ENCODE assay signal across 9 cellular contexts in the genomic region with DNA sequence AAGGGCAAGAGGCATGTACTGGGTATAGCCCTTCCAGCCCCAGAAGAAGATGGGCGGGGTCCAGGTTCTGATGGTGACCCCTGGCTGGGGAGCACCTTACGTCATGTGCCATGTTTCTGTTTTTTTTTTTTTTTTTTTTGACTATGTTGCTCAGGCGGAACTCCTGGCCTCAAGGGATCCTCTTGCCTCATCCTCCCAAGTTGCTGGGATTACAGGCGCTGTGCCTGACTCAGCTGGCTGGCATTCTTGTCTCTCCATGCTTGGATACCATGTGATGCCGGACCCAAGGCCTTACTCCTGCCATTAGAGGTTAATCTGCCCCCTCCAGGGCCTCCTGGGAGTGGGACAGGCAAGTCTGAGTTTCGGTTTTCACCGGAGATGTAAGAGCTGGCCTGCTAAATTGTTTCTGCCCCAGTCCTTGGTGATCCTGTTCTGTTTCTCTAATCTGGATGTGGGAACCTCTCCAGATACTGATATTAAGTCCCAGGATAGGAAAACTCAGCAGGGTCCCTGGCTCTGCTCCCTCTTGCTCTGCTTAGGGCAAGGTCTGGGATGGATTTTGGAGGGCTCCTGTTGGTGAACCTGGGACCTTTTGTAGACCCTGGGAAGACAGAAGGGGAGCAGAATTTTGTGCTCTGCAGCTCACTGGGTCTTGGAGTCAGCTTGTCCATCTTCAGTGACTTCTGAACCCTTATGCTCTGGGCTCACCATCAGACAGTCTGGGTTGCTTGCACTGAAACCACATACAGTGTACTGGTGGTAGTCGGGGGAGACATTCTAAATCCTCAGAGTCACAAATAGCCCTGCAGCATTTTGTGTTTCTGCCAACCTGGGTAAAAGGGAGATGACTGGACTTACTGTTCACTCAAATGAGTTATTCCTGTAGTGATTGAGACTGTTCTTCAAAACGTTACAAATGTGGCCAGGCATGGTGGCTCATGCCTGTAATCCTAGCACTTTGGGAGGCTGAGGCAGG. TPM values are rescaled to one million over a fixed set of nuclear protein-coding genes. Genes with fewer than 3 reads are reported as not detected.
DNase-seq lines count a peak whose midpoint lies in the region; ATAC-seq, FAIRE-seq and TF ChIP-seq lines count a peak whose summit lies in the region.
"Had no signal": no experiment of that assay in that cellular context is flagged by ENCODE, and none has a peak within 500 bp of the region (broad histone marks: within the 10 kb centered on the region; RNA-seq: fewer than 3 reads in every experiment).

No MANE protein-coding gene starts in this region.

- H3K18ac ChIP-seq in H1 (ENCODE audit: extremely low read depth, low read length) = no peak overlapping the region

- no peak overlapping the region for H3K4ac ChIP-seq in H1 (replicated peaks; ENCODE audit: insufficient read length, low read depth, low read length)

- no peak overlapping the region for H2BK15ac ChIP-seq in H1 (ENCODE audit: low read length)

- no peak overlapping the region for H4K5ac ChIP-seq in H1 (ENCODE audit: insufficient read length, low read depth, low read length)

- H3K4me2 ChIP-seq in H1 (ENCODE audit: insufficient read depth in 1 of 2, low read depth in 2 of 2, low read length in 2 of 2) = no peak overlapping the region

- intact Hi-C loops in A673 (cut with micrococcal nuclease; ENCODE audit: unreplicated experiment) = no loop called here
- intact Hi-C loops in mucosa of descending colon (cut with DNase I, micrococcal nuclease) = no loop called here
- intact Hi-C loops in colonic mucosa (cut with DNase I) = no loop called here

- TF ChIP-seq EP300 in H1 (IDR thresholded peaks at IDR 0.05; ENCODE audit: borderline replicate concordance in 1 of 2, low read depth in 2 of 2, low read length in 2 of 2) = no peak

- TF ChIP-seq CTCF in A673 (conservative IDR thresholded peaks at IDR 0.05; ENCODE audit: low read depth, low read length) (no peak), H1 (IDR thresholded peaks at IDR 0.05; ENCODE audit: control extremely low read depth in 1 of 3, insufficient read depth in 1 of 3, low read depth in 1 of 3, low read length in 3 of 3) (no peak), mucosa of descending colon (IDR thresholded peaks at IDR 0.05) (no peak), colonic mucosa (IDR thresholded peaks at IDR 0.05) (no peak), GM13977 (IDR thresholded peaks at IDR 0.05; ENCODE audit: extremely low read depth, insufficient read depth, missing control alignments) (no peak)

- no peak overlapping the region for H2AK5ac ChIP-seq in H1 (ENCODE audit: low read depth, low read length)

- H3K4me1 ChIP-seq in A673 (ENCODE audit: insufficient read depth, low read length, poor library complexity, severe bottlenecking) = peaks cover 12% of the 10 kb centered on the region
- peaks cover 2 to 17% (median 9%) of the 10 kb centered on the region in 4 experiments for H3K4me1 ChIP-seq in H1 (replicated peaks in 1 of 4; ENCODE audit: control insufficient read depth in 3 of 4, insufficient read depth in 4 of 4, low read length in 3 of 4)
- no peaks in the 10 kb centered on the region for H3K4me1 ChIP-seq in mucosa of descending colon (ENCODE audit: low read depth)
- H3K4me1 ChIP-seq in colonic mucosa = no peaks in the 10 kb centered on the region

- no peak overlapping the region for H2BK12ac ChIP-seq in H1 (ENCODE audit: low read depth, low read length)

- no peaks in the 10 kb centered on the region for H3K27me3 ChIP-seq in A673 (replicated peaks; ENCODE audit: insufficient read depth, low read depth, low read length, poor library complexity)
- H3K27me3 ChIP-seq in MG63 = no peaks in the 10 kb centered on the region
- no peaks in the 10 kb centered on the region for H3K27me3 ChIP-seq in H1 (replicated peaks in 1 of 4; ENCODE audit: control insufficient read depth in 3 of 4, extremely low read depth in 1 of 4, insufficient read depth in 3 of 4, low read length in 3 of 4)
- no peaks in the 10 kb centered on the region for H3K27me3 ChIP-seq in colonic mucosa

- BruUV-seq in A673 (replicated peaks; lab: Mats Ljungman, UMichigan) = no TSS peak

- H2AFZ ChIP-seq in H1 (ENCODE audit: low read length) = no peak overlapping the region

- no peak overlapping the region for H3K14ac ChIP-seq in H1 (ENCODE audit: insufficient read length)

- H3K79me1 ChIP-seq in H1 (ENCODE audit: low read depth, low read length) = peaks cover 26% of the 10 kb centered on the region

- no peak overlapping the region for H3K56ac ChIP-seq in H1 (replicated peaks; ENCODE audit: insufficient read length, low read depth, low read length)

- H3K23me2 ChIP-seq in H1 (ENCODE audit: low read depth, low read length) = no peaks in the 10 kb centered on the region

- no peak overlapping the region for H2BK5ac ChIP-seq in H1 (ENCODE audit: low read depth, low read length)

- CTCF ChIA-PET in A673 (lab: Charles Lee) (interaction anchor here (0.6 kb wide), 1 partner anchor 126 kb away, joined by 3 read pairs; no protein-coding TSS in a partner anchor), H1 (lab: Charles Lee; ENCODE audit: partially characterized antibody) (interaction anchor here (0.6 to 2.1 kb wide), 6 partner anchors 8 to 135 kb away, joined by 3 to 8 read pairs (median 4); no protein-coding TSS in a partner anchor)

- H4K91ac ChIP-seq in H1 (replicated peaks; ENCODE audit: insufficient read length, low read length) = no peak overlapping the region

- peak overlapping the region; percentile 62; the same call in 1 of the 2 replicates for H4K8ac ChIP-seq in H1 (ENCODE audit: extremely low read depth, insufficient read depth, low read length)

- FAIRE-seq in H1 (lab: Jason Lieb, UNC) = no peak

- peak in 1 of 2 experiments; percentile 11; a peak in 1 of 4 replicates for TF ChIP-seq RAD21 in H1 (IDR thresholded peaks at IDR 0.05 in 1 of 2, conservative IDR thresholded peaks at IDR 0.05 in 1 of 2; ENCODE audit: low read depth in 2 of 2, low read length in 2 of 2)

- H3K27ac ChIP-seq in A673 (ENCODE audit: low read depth, low read length, poor library complexity, severe bottlenecking) = peak overlapping the region; percentile 64
- H3K27ac ChIP-seq in H1 (ENCODE audit: low read depth, low read length) = no peak overlapping the region
- H3K27ac ChIP-seq in colonic mucosa = no peak overlapping the region

- H4K20me1 ChIP-seq in H1 (replicated peaks in 1 of 2; ENCODE audit: control insufficient read depth in 1 of 2, insufficient read depth in 2 of 2, low read length in 2 of 2) = peaks cover 3 to 10% of the 10 kb centered on the region in 2 experiments

- no peaks in the 10 kb centered on the region for H3K36me3 ChIP-seq in A673 (ENCODE audit: insufficient read depth, low read length, poor library complexity, severe bottlenecking)
- H3K36me3 ChIP-seq in MG63 = no peaks in the 10 kb centered on the region
- H3K36me3 ChIP-seq in H1 (ENCODE audit: control insufficient read depth in 2 of 4, insufficient read depth in 4 of 4, low read length in 3 of 4) = no peaks in the 10 kb centered on the region
- H3K36me3 ChIP-seq in mucosa of descending colon (ENCODE audit: low read depth) = no peaks in the 10 kb centered on the region
- no peaks in the 10 kb centered on the region for H3K36me3 ChIP-seq in colonic mucosa

- WGBS in H1 (ENCODE audit: extremely low coverage in 1 of 2, insufficient coverage in 1 of 2, insufficient read length in 1 of 2, insufficient replicate concordance in 2 of 2, low coverage in 1 of 2, low lambda C conversion rate in 2 of 2, missing lambda C conversion rate in 1 of 2), 2 experiments = 88% methylated on average over 9 of the region's 9 CpGs; no CpG with 5 or more reads in 1 of the 2 experiments

- H3K9ac ChIP-seq in H1 (replicated peaks in 1 of 4; ENCODE audit: extremely low read depth in 1 of 4, low read depth in 3 of 4, low read length in 3 of 4) (no peak overlapping the region), colonic mucosa (ENCODE audit: low read depth in 2 of 2, low read length in 2 of 2) (peak overlapping the region in 1 of 2 donors; percentile 1)

- ATAC-seq in mucosa of descending colon (peak; percentile 37), HG02798 (IDR thresholded peaks at IDR 0.05; ENCODE audit: poor library complexity, unreplicated experiment) (no peak)

- no peak overlapping the region for H2BK120ac ChIP-seq in H1 (replicated peaks; ENCODE audit: low read depth, low read length)

- H3K9me3 ChIP-seq in A673 (ENCODE audit: low read depth, low read length, poor library complexity, severe bottlenecking) (no peaks in the 10 kb centered on the region), MG63 (no peaks in the 10 kb centered on the region), H1 (ENCODE audit: insufficient read depth in 2 of 2, low read depth in 1 of 2, low read length in 1 of 2) (no peaks in the 10 kb centered on the region), mucosa of descending colon (no peaks in the 10 kb centered on the region), colonic mucosa (no peaks in the 10 kb centered on the region)

- no peak overlapping the region for H3K4me3 ChIP-seq in A673 (ENCODE audit: low read depth, low read length, poor library complexity, severe bottlenecking)
- no peak overlapping the region for H3K4me3 ChIP-seq in MG63
- H3K4me3 ChIP-seq in H1 (ENCODE audit: extremely low read depth in 1 of 4, insufficient read depth in 2 of 4, low read depth in 3 of 4, low read length in 4 of 4) = no peak overlapping the region
- no peak overlapping the region for H3K4me3 ChIP-seq in mucosa of descending colon
- no peak overlapping the region for H3K4me3 ChIP-seq in colonic mucosa

- DNase-seq in A673 (ENCODE audit: low spot score) (peak; percentile 83), MG63 (peak; percentile 93), H1 (ENCODE audit: low read depth in 1 of 2, low spot score in 2 of 2) (no peak), mucosa of descending colon (peak in 2 of 3 donors; percentile 35 to 73), colonic mucosa (no peak), SIG-M5 (lab: John Stamatoyannopoulos, UW) (no peak), GM13977 (ENCODE audit: low spot score) (no peak)
- DNase-seq: erythroblast had no signal

- H3K23ac ChIP-seq in H1 (ENCODE audit: insufficient read length) = no peak overlapping the region

- no peak overlapping the region for H2BK20ac ChIP-seq in H1 (ENCODE audit: low read length)

- in situ Hi-C loops in GM13977 (cut with MboI; ENCODE audit: low pct_unique_long_range_greater_than_20kb, low sequenced_read_pairs, unreplicated experiment) = no loop called here

- POLR2A ChIA-PET in A673 (lab: Charles Lee; ENCODE audit: low non-redundant PET) (no interaction called here), H1 (lab: Charles Lee; ENCODE audit: partially characterized antibody) (interaction anchor here (3.2 kb wide), 1 partner anchor 44 kb away, joined by 11 read pairs; a partner anchor contains a TSS)

- TF ChIP-seq POLR2A in H1 (IDR thresholded peaks at IDR 0.05; ENCODE audit: control extremely low read depth in 1 of 2, low read depth in 2 of 2, low read length in 2 of 2) = no peak

- H3K79me2 ChIP-seq in H1 (ENCODE audit: control insufficient read depth in 1 of 2, insufficient read depth in 2 of 2, low read length in 2 of 2) = peaks cover 0 to 82% of the 10 kb centered on the region in 2 experiments; a peak in 3 of 4 replicates

RNA-seq across cellular contexts. Expression of a gene that starts 45.1 kb away (rescaled TPM):
- total RNA-seq in A673 (2021) (84.5 and 95.8 TPM in 2 replicates), mucosa of descending colon (10 to 100 TPM in 1 of 3 donors, 1 to 10 TPM in 2; 8.3 to 12.9 (median 9.4) TPM), colonic mucosa (10 to 100 TPM; 15.1 to 15.9 TPM)
- total RNA-seq in MG63 (2014; rRNA removed; shearing (Covaris generic); ENCODE audit: low replicate concordance) = 45.0 and 57.3 TPM in 2 replicates
- 130 and 138 TPM in 2 replicates for total RNA-seq in H1 (2021; fragmentation: NEBNext Ultra II Directional; extraction: Animal tissue kit (Norgen Biotek cat#: 25700))
- 110 and 133 TPM in 2 replicates for polyA plus RNA-seq in H1 (2011; rRNA removed)
- 105 TPM for polyA plus RNA-seq in H1 (2011; cell fraction: cytosol; rRNA removed)
- 256 TPM for polyA plus RNA-seq in H1 (2011; cell fraction: nucleus; rRNA removed)
- polyA plus RNA-seq in H1 (2012, experiment 1 of 2) = 146 to 167 TPM (median 153 TPM) in 4 replicates
- polyA plus RNA-seq in H1 (2012, experiment 2 of 2) = 166 TPM
- polyA plus RNA-seq in H1 (2013, experiment 1 of 2) = 111 TPM
- 96.7 TPM for polyA plus RNA-seq in H1 (2013, experiment 2 of 2)
- 151 and 164 TPM in 2 replicates for polyA minus RNA-seq in H1 (2011; rRNA and poly(A)+ RNA removed)
- 99.5 TPM for polyA minus RNA-seq in H1 (2011; cell fraction: cytosol; rRNA and poly(A)+ RNA removed)
- 99.6 TPM for polyA minus RNA-seq in H1 (2011; cell fraction: nucleus; rRNA and poly(A)+ RNA removed)

RNA-seq across cellular contexts. Expression of a gene that starts 49.8 kb away (rescaled TPM):
- total RNA-seq in A673 (2021) (28.7 and 33.2 TPM in 2 replicates), mucosa of descending colon (10 to 100 TPM; 19.5 to 87.1 (median 26.3) TPM), colonic mucosa (10 to 100 TPM; 24.8 to 37.6 TPM)
- total RNA-seq in MG63 (2014; rRNA removed; shearing (Covaris generic); ENCODE audit: low replicate concordance) = 20.9 and 22.8 TPM in 2 replicates
- total RNA-seq in H1 (2021; fragmentation: NEBNext Ultra II Directional; extraction: Animal tissue kit (Norgen Biotek cat#: 25700)) = 49.0 and 52.7 TPM in 2 replicates
- polyA plus RNA-seq in H1 (2011; rRNA removed) = 69.5 and 88.6 TPM in 2 replicates
- 68.1 TPM for polyA plus RNA-seq in H1 (2011; cell fraction: cytosol; rRNA removed)
- 63.0 TPM for polyA plus RNA-seq in H1 (2011; cell fraction: nucleus; rRNA removed)
- 34.5 to 42.5 TPM (median 42.0 TPM) in 4 replicates for polyA plus RNA-seq in H1 (2012, experiment 1 of 2)
- polyA plus RNA-seq in H1 (2012, experiment 2 of 2) = 41.2 TPM
- polyA plus RNA-seq in H1 (2013, experiment 1 of 2) = 30.6 TPM
- 31.1 TPM for polyA plus RNA-seq in H1 (2013, experiment 2 of 2)
- polyA minus RNA-seq in H1 (2011; rRNA and poly(A)+ RNA removed) = 46.3 and 46.8 TPM in 2 replicates
- 33.1 TPM for polyA minus RNA-seq in H1 (2011; cell fraction: cytosol; rRNA and poly(A)+ RNA removed)
- 24.0 TPM for polyA minus RNA-seq in H1 (2011; cell fraction: nucleus; rRNA and poly(A)+ RNA removed)

Comparison
In these comparisons a context has a peak if more than half of its experiments do, and no peak if none do; other contexts are left out.
1. DNase-seq: peak in A673 (single experiment), MG63 (single experiment) and mucosa of descending colon (2 of 3); none in H1 (0 of 2), colonic mucosa (single experiment), SIG-M5 (single experiment) and GM13977 (single experiment).